Comparison of ENCODE assay signal across 24 cellular contexts in genomic region chr7:107843184-107843583, GRCh38. TPM values are rescaled to one million over a fixed set of nuclear protein-coding genes. Genes with fewer than 3 reads are reported as not detected.
"Had no signal": no experiment of that assay in that cellular context is flagged by ENCODE, and none has a peak within 500 bp of the region (broad histone marks: within the 10 kb centered on the region; RNA-seq: fewer than 3 reads in every experiment).

No MANE protein-coding gene starts in this region.

- H3K27ac Mint-ChIP-seq: activated CD4-positive, alpha-beta T cell treated with anti-CD3 and anti-CD28 coated beads for 36 hours; activated CD8-positive, alpha-beta T cell treated with anti-CD3 and anti-CD28 coated beads for 36 hours; activated naive CD4-positive, alpha-beta T cell treated with anti-CD3 and anti-CD28 coated beads, Interleukin-2, amount 10 ng/mL, durations not matched to agents 7 days and 5 days; activated naive CD8-positive, alpha-beta T cell treated with anti-CD3 and anti-CD28 coated beads for 36 hours; activated T-cell treated with anti-CD3 and anti-CD28 coated beads, Interleukin-2, amount 50 U/mL, for 72 hours; activated T-helper 2 cell treated with anti-CD3 and anti-CD28 coated beads, Interferon-gamma antibody, Interleukin-2, Interleukin-4, amounts not matched to agents 10 μg/mL and 5 μg/mL and 100 μg/mL, durations not matched to agents 14 hours and 24 hours and 36 hours had no signal

- H3K27me3 Mint-ChIP-seq: activated naive CD8-positive, alpha-beta T cell treated with anti-CD3 and anti-CD28 coated beads for 36 hours had no signal

- H3K4me1 Mint-ChIP-seq: activated CD4-positive, alpha-beta T cell treated with anti-CD3 and anti-CD28 coated beads for 36 hours; activated naive CD4-positive, alpha-beta T cell treated with anti-CD3 and anti-CD28 coated beads, Interleukin-2, amount 10 ng/mL, durations not matched to agents 7 days and 5 days; activated naive CD8-positive, alpha-beta T cell treated with anti-CD3 and anti-CD28 coated beads for 36 hours had no signal

- H3K4me3 Mint-ChIP-seq: activated CD4-positive, alpha-beta T cell treated with anti-CD3 and anti-CD28 coated beads for 36 hours; activated CD8-positive, alpha-beta T cell treated with anti-CD3 and anti-CD28 coated beads for 36 hours; activated naive CD4-positive, alpha-beta T cell treated with anti-CD3 and anti-CD28 coated beads, Interleukin-2, amount 10 ng/mL, durations not matched to agents 7 days and 5 days; activated naive CD8-positive, alpha-beta T cell treated with anti-CD3 and anti-CD28 coated beads for 36 hours; activated T-cell treated with anti-CD3 and anti-CD28 coated beads, Interleukin-2, amount 50 U/mL, for 72 hours; T-cell had no signal

- H3K9ac ChIP-seq: KMS-11 had no signal

- H3K4me1 ChIP-seq: Peyer's patch had no signal

- FAIRE-seq: TTC549 had no signal

- DNase-seq: activated CD4-positive, alpha-beta T cell treated with anti-CD3 and anti-CD28 coated beads for 36 hours; activated CD8-positive, alpha-beta memory T cell treated with anti-CD3 and anti-CD28 coated beads, Interleukin-2, amount 50 U/mL, for 4 hours; activated CD8-positive, alpha-beta T cell treated with anti-CD3 and anti-CD28 coated beads for 36 hours; activated gamma-delta T cell treated with Interleukin-2 at 50 U/mL for 16 hours; activated naive CD4-positive, alpha-beta T cell treated with anti-CD3 and anti-CD28 coated beads, Interleukin-2, amount 10 ng/mL, durations not matched to agents 7 days and 5 days; activated naive CD8-positive, alpha-beta T cell treated with anti-CD3 and anti-CD28 coated beads for 36 hours; activated T-cell treated with anti-CD3 and anti-CD28 coated beads, Interleukin-2, amount 50 U/mL, for 72 hours; brain microvascular endothelial cell; cerebellar nuclear complex; NCI-H1092; NCI-H1417; NCI-H2029; NCI-H510A treated with DMSO at 0.1 percent for 48 hours; Peyer's patch; SHP77 treated with DMSO at 0.1 percent for 48 hours; T-cell; T-helper 2 cell; T1000; WERI-Rb-1 had no signal

- H3K36me3 ChIP-seq: brain microvascular endothelial cell, Peyer's patch, WERI-Rb-1 had no signal

- ATAC-seq: activated CD4-positive, alpha-beta T cell treated with anti-CD3 and anti-CD28 coated beads for 36 hours; activated CD8-positive, alpha-beta T cell treated with anti-CD3 and anti-CD28 coated beads for 36 hours; activated T-cell treated with anti-CD3 and anti-CD28 coated beads, Interleukin-2, amount 50 U/mL, for 72 hours; T-cell had no signal

- H3K27me3 ChIP-seq: brain microvascular endothelial cell, Peyer's patch had no signal

- H3K27ac ChIP-seq: brain microvascular endothelial cell, KMS-11, Peyer's patch, WERI-Rb-1 had no signal

- H3K4me2 ChIP-seq: KMS-11 had no signal

- H3K4me3 ChIP-seq: Peyer's patch had no signal

- H3K9me3 ChIP-seq: Peyer's patch had no signal

- H3K9me3 Mint-ChIP-seq: T-cell had no signal

- H3K36me3 Mint-ChIP-seq: activated naive CD4-positive, alpha-beta T cell treated with anti-CD3 and anti-CD28 coated beads, Interleukin-2, amount 10 ng/mL, durations not matched to agents 7 days and 5 days; T-cell had no signal

RNA-seq across cellular contexts. Expression of gene SLC26A3, which starts 40.2 kb away (rescaled TPM):
- total RNA-seq: activated CD4-positive, alpha-beta T cell treated with anti-CD3 and anti-CD28 coated beads for 36 hours; activated CD8-positive, alpha-beta T cell treated with anti-CD3 and anti-CD28 coated beads for 36 hours; activated naive CD8-positive, alpha-beta T cell treated with anti-CD3 and anti-CD28 coated beads for 36 hours; activated T-cell treated with anti-CD3 and anti-CD28 coated beads, Interleukin-2, amount 50 U/mL, for 72 hours; activated T-helper 2 cell treated with anti-CD3 and anti-CD28 coated beads, Interferon-gamma antibody, Interleukin-2, Interleukin-4, amounts not matched to agents 10 μg/mL and 5 μg/mL and 100 μg/mL, durations not matched to agents 14 hours and 24 hours and 36 hours; cardiac septum; MCF 10A had no signal
